In the genomic region with DNA sequence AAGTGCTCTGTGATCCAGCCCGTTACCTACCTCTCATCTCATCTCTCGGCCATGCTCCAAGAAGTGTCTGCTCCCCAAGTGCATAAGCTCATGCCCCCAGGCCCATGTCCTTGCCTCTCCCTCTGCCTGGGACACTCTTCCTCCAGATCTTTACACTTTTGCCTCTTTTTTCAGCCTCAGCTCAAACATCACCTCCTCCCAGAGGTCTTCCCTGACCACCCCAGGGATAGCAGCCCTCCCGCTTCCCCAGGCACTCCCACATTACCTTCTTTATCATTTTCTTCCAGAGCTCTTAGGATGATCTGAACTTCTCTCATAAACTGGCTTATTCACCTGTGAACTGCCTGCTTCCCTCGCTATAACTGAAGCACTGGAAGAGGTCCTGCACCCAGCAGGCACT, we compare ENCODE assay signal across 1 cellular context.
TF ChIP-seq lines count a peak whose summit lies in the region.

No MANE protein-coding gene starts in this region.

TF ChIP-seq in K562, 482 proteins besides CTCF, POLR2A, EP300 and RAD21:
- TF ChIP-seq ZFP36 (IDR thresholded peaks at IDR 0.05; ENCODE audit: low read depth, low read length, partially characterized antibody): peak; percentile 92
- no peak for TF ChIP-seq ATF4 (CRISPR knock-in tag; IDR thresholded peaks at IDR 0.05)
- peak; percentile 30; the same call in 1 of the 2 replicates for TF ChIP-seq BCOR (IDR thresholded peaks at IDR 0.05)
